14 cellular contexts compared by ENCODE assay signal in the genomic region with DNA sequence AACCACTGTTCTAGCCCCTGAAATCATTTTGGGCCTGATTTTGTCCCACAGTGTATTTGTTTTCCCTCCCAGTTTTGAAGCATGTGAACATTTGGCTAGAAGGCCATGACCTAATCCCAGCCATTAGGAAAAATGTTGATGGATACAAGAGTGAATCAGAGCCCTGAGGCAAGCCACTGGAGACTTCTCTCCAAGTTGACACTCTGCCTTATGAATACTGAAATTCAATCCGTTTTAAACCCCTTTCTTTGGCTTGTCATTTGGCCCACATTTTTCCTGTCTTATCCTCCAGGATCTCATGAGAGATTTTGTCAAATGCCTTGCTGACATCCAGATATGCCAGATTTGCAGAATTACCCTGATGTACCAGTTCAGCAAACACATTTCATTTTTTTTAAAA.
A peak's percentile ranks its signal among the peaks of the same experiment; 100 is the strongest.
DNase-seq lines count a peak whose midpoint lies in the region; ATAC-seq and TF ChIP-seq lines count a peak whose summit lies in the region.
"Had no signal": no experiment of that assay in that cellular context is flagged by ENCODE, and none has a peak within 500 bp of the region (broad histone marks: within the 10 kb centered on the region; RNA-seq: fewer than 3 reads in every experiment).

No MANE protein-coding gene starts in this region.

- ATAC-seq in sciatic nerve = peak; percentile 62
- ATAC-seq in HG03025 (IDR thresholded peaks at IDR 0.05; ENCODE audit: low FRiP score, unreplicated experiment) = no peak
- ATAC-seq: effector memory CD8-positive, alpha-beta T cell had no signal

- WGBS in SK-N-SH (ENCODE audit: low lambda C conversion rate) = 4% methylated on average over 1 of the region's 1 CpG

- H3K4me3 ChIP-seq in SK-N-SH (ENCODE audit: low read depth in 2 of 2, low read length in 1 of 2) (no peak overlapping the region), fibroblast of pulmonary artery (replicated peaks; ENCODE audit: low read depth, low read length) (no peak overlapping the region)
- H3K4me3 ChIP-seq: adrenal gland, suprapubic skin had no signal

- no peak overlapping the region for H2AFZ ChIP-seq in SK-N-SH (ENCODE audit: low read depth)

- no peak overlapping the region for H3K4me3 Mint-ChIP-seq in Calu3 (ENCODE audit: low read depth, unreplicated experiment)
- H3K4me3 Mint-ChIP-seq: effector memory CD8-positive, alpha-beta T cell had no signal

- H3K4me1 Mint-ChIP-seq in Calu3 (ENCODE audit: low read depth, unreplicated experiment) = peaks cover 8% of the 10 kb centered on the region

- POLR2A ChIA-PET in SK-N-SH (lab: Yijun Ruan, JAX) = no interaction called here

- no peaks in the 10 kb centered on the region for H3K9me2 ChIP-seq in SK-N-SH

- intact Hi-C loops in sciatic nerve (cut with DNase I) (no loop called here), Calu3 (cut with micrococcal nuclease; ENCODE audit: unreplicated experiment) (no loop called here)

- H3K27me3 ChIP-seq in SK-N-SH (ENCODE audit: insufficient read depth) = no peaks in the 10 kb centered on the region
- H3K27me3 ChIP-seq: adrenal gland, suprapubic skin had no signal

- H3K9me3 ChIP-seq in SK-N-SH = no peaks in the 10 kb centered on the region
- H3K9me3 ChIP-seq: adrenal gland, suprapubic skin had no signal

- peaks cover 24% of the 10 kb centered on the region for H3F3A ChIP-seq in SK-N-SH (replicated peaks; ENCODE audit: insufficient read depth)

- peaks cover 3 to 29% of the 10 kb centered on the region in 2 experiments for H3K4me1 ChIP-seq in SK-N-SH (ENCODE audit: control insufficient read depth in 1 of 2, insufficient read depth in 2 of 2, low read depth in 1 of 2, low read length in 1 of 2)
- H3K4me1 ChIP-seq: adrenal gland had no signal

- no peaks in the 10 kb centered on the region for H3K36me3 ChIP-seq in SK-N-SH (replicated peaks in 1 of 2; ENCODE audit: control insufficient read depth in 1 of 2, insufficient read depth in 2 of 2, low read length in 1 of 2)
- H3K36me3 ChIP-seq: adrenal gland, suprapubic skin had no signal

- no peaks in the 10 kb centered on the region for H3K9me3 Mint-ChIP-seq in Calu3 (ENCODE audit: low read depth, unreplicated experiment)

- TF ChIP-seq EP300 in SK-N-SH (IDR thresholded peaks at IDR 0.05; ENCODE audit: borderline replicate concordance in 1 of 2, low read depth in 1 of 2, low read length in 1 of 2) = no peak

- peaks cover 6% of the 10 kb centered on the region; the same call in 1 of the 2 replicates for H3K79me2 ChIP-seq in SK-N-SH (ENCODE audit: insufficient read depth)

- H3K4me2 ChIP-seq in SK-N-SH = no peak overlapping the region; the same call in 1 of the 2 replicates

- TF ChIP-seq CTCF in SK-N-SH (IDR thresholded peaks at IDR 0.05) (no peak), fibroblast of pulmonary artery (IDR thresholded peaks at IDR 0.05; ENCODE audit: low read length, missing control alignments) (no peak), Calu3 (IDR thresholded peaks at IDR 0.05; ENCODE audit: unreplicated experiment) (no peak)

- H4K20me1 ChIP-seq in SK-N-SH (ENCODE audit: insufficient read depth) = no peaks in the 10 kb centered on the region

- no peak for TF ChIP-seq RAD21 in SK-N-SH (IDR thresholded peaks at IDR 0.05; ENCODE audit: low read length)

- CTCF ChIA-PET in SK-N-SH (lab: Yijun Ruan, JAX) (no interaction called here), Calu3 (lab: Charles Lee) (no interaction called here)

- DNase-seq in GOT3 (lab: John Stamatoyannopoulos, UW) = peak; percentile 1
- no peak for DNase-seq in SK-N-SH
- peak; percentile 12 for DNase-seq in fibroblast of pulmonary artery (ENCODE audit: low read depth)
- no peak for DNase-seq in sciatic nerve (ENCODE audit: low spot score)
- no peak for DNase-seq in retina
- no peak for DNase-seq in Calu3
- no peak for DNase-seq in NCI-H524 treated with DMSO at 0.1 percent for 48 hours (lab: John Stamatoyannopoulos, UW)
- DNase-seq: adrenal gland; effector memory CD8-positive, alpha-beta T cell; NCI-H1092 treated with DMSO at 0.1 percent for 48 hours; NCI-H524; SHP77 had no signal

- H3K36me3 Mint-ChIP-seq in Calu3 (ENCODE audit: insufficient read depth, unreplicated experiment) = no peaks in the 10 kb centered on the region

- no TSS peak for BruUV-seq in Calu3 (replicated peaks; lab: Mats Ljungman, UMichigan)

- peak overlapping the region in 1 of 2 experiments; percentile 54; a peak in 2 of 4 replicates for H3K27ac ChIP-seq in SK-N-SH (ENCODE audit: low read depth in 2 of 2, low read length in 1 of 2)
- H3K27ac ChIP-seq: adrenal gland, suprapubic skin had no signal

- H3K27me3 Mint-ChIP-seq in Calu3 (ENCODE audit: unreplicated experiment) = no peaks in the 10 kb centered on the region
- H3K27me3 Mint-ChIP-seq: effector memory CD8-positive, alpha-beta T cell had no signal

- H3K27ac Mint-ChIP-seq in Calu3 (ENCODE audit: unreplicated experiment) = no peak overlapping the region
- H3K27ac Mint-ChIP-seq: effector memory CD8-positive, alpha-beta T cell had no signal

- H3K9ac ChIP-seq in SK-N-SH = no peak overlapping the region

TF ChIP-seq in SK-N-SH, 30 proteins besides CTCF, POLR2A, EP300 and RAD21:
- TF ChIP-seq, protein P1, sequence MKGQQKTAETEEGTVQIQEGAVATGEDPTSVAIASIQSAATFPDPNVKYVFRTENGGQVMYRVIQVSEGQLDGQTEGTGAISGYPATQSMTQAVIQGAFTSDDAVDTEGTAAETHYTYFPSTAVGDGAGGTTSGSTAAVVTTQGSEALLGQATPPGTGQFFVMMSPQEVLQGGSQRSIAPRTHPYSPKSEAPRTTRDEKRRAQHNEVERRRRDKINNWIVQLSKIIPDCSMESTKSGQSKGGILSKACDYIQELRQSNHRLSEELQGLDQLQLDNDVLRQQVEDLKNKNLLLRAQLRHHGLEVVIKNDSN (IDR thresholded peaks at IDR 0.05; ENCODE audit: borderline replicate concordance, low read depth) = no peak
- 0 out of 2 replicates have a peak, but pooled peaks have one; percentile 7 for TF ChIP-seq TCF12 (IDR thresholded peaks at IDR 0.05)

Comparison
In these comparisons a context has a peak if more than half of its experiments do, and no peak if none do; other contexts are left out.
1. DNase-seq: peak in GOT3 (single experiment) and fibroblast of pulmonary artery (single experiment); none in SK-N-SH (single experiment), sciatic nerve (single experiment), retina (single experiment), Calu3 (single experiment) and NCI-H524 treated with DMSO at 0.1 percent for 48 hours (single experiment).